Comparison of ENCODE assay signal across 16 cellular contexts in the genomic region with DNA sequence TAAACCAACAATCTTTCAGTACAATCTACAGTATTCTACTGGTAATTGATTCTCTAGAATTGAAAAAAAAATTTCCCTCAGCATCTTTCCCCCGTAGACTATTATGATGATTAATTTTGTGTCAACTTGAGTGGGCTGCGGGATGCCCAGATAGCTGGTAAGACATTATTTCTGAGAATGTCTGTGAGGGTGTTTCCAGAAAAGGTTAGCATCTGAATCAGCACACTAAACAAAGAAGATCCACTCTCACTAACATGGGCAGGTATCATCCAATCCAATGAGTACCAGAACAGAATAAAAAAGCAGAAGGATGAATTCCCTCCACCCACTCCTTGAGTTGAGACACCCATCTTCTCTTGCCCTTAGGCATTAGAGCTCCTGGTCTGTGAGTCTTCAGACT.
"Had no signal": no experiment of that assay in that cellular context is flagged by ENCODE, and none has a peak within 500 bp of the region (broad histone marks: within the 10 kb centered on the region; RNA-seq: fewer than 3 reads in every experiment).

No MANE protein-coding gene starts in this region.

- H3K9me3 Mint-ChIP-seq: effector memory CD8-positive, alpha-beta T cell had no signal

- ATAC-seq: effector memory CD8-positive, alpha-beta T cell; gastrocnemius medialis; heart right ventricle; left lobe of liver; naive thymus-derived CD4-positive, alpha-beta T cell; right cardiac atrium had no signal

- H3K27ac Mint-ChIP-seq: effector memory CD8-positive, alpha-beta T cell; naive thymus-derived CD4-positive, alpha-beta T cell had no signal

- H3K4me3 Mint-ChIP-seq: effector memory CD8-positive, alpha-beta T cell; naive thymus-derived CD4-positive, alpha-beta T cell had no signal

- H3K27ac ChIP-seq: adrenal gland, epithelial cell of prostate, gastrocnemius medialis, heart right ventricle, upper lobe of left lung had no signal

- H3K9me3 ChIP-seq: adrenal gland, gastrocnemius medialis had no signal

- DNase-seq: activated gamma-delta T cell; adrenal gland; effector memory CD8-positive, alpha-beta T cell; gastrocnemius medialis; heart right ventricle; islet precursor cell; mammary epithelial cell; nucleus accumbens; right cardiac atrium; T1000; upper lobe of left lung had no signal

- H3K4me2 ChIP-seq: smooth muscle cell had no signal

- H3K36me3 ChIP-seq: adrenal gland, gastrocnemius medialis, upper lobe of left lung had no signal

- H3K27me3 ChIP-seq: adrenal gland, gastrocnemius medialis, heart right ventricle, upper lobe of left lung had no signal

- H3K27me3 Mint-ChIP-seq: effector memory CD8-positive, alpha-beta T cell; naive thymus-derived CD4-positive, alpha-beta T cell; progenitor cell of endocrine pancreas had no signal

- H3K4me1 ChIP-seq: adrenal gland, gastrocnemius medialis, heart right ventricle, upper lobe of left lung had no signal

- H3K4me3 ChIP-seq: adrenal gland, gastrocnemius medialis, heart right ventricle, smooth muscle cell, upper lobe of left lung had no signal
